ENCODE assay signal across 9 cellular contexts in the genomic region with DNA sequence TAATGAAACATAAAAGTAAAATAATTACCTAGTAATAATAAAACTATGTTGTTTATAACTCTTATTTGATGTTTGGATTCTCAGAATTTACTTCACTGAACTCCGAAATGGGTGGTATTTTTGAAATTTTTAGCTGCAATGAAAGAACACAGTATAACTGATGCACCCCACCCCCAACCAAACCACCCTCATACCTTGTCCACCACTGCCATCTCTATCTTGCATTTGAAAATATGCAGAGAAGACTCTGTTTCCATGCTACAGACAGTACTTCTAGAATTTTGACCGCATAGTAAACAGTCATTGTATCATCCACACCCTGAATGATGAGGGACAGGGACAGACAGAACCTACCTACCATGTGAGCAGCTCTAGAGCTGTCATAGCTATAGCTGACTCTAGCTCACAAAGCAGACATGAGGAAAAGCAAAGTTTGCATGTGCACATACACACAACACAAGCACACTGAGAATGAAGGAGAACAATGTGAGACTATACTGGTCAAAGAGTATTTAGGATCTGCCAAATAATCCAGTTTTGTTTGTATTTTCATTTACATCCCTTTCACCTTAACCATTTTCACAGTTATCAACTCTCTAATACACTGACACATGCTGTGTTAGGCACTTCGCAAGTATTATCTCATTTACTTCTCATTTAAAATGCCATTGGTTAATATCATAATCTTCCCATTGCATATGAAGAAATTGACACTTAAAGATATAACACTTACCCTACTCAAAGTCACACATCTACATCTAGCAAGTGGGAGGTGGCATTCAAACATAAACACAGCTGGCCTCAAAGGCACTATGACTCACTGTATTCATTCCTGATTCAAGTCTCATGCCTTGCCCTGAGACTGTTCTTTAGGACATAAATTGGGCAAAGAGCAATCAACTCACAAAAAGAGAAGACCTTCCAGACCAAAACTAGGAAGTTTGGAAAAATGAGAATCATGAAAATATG.
DNase-seq lines count a peak whose midpoint lies in the region; ATAC-seq and TF ChIP-seq lines count a peak whose summit lies in the region.
"Had no signal": no experiment of that assay in that cellular context is flagged by ENCODE, and none has a peak within 500 bp of the region (broad histone marks: within the 10 kb centered on the region; RNA-seq: fewer than 3 reads in every experiment).

No MANE protein-coding gene starts in this region.

- peak overlapping the region; percentile 11 for H3K4me3 Mint-ChIP-seq in activated naive CD4-positive, alpha-beta T cell treated with anti-CD3 and anti-CD28 coated beads for 36 hours
- no peak overlapping the region for H3K4me3 Mint-ChIP-seq in stimulated activated effector memory CD8-positive, alpha-beta T cell treated with anti-CD3 and anti-CD28 coated beads, Interleukin-12 subunit alpha, Interleukin-12 subunit beta, amount 100 ng/mL, for 72 hours

- TF ChIP-seq CTCF in Peyer's patch (IDR thresholded peaks at IDR 0.05): no peak
- no peak for TF ChIP-seq CTCF in WERI-Rb-1 (IDR thresholded peaks at IDR 0.05; ENCODE audit: low read depth, low read length)

- CTCF ChIA-PET in activated naive CD4-positive, alpha-beta T cell treated with anti-CD3 and anti-CD28 coated beads for 36 hours (lab: Charles Lee): interaction anchor here (0.9 to 1.7 kb wide), 4 partner anchors 14 to 23 kb away, joined by 3 to 6 read pairs (median 4); no protein-coding TSS in a partner anchor

- no peaks in the 10 kb centered on the region for H3K9me3 ChIP-seq in Peyer's patch
- H3K9me3 ChIP-seq in WERI-Rb-1 (ENCODE audit: severe bottlenecking): no peaks in the 10 kb centered on the region
- H3K9me3 ChIP-seq: BE2C had no signal

- no peak overlapping the region for H3K4me3 ChIP-seq in Peyer's patch
- no peak overlapping the region for H3K4me3 ChIP-seq in WERI-Rb-1 (ENCODE audit: low read depth, low read length)

- TF ChIP-seq POLR2A in Peyer's patch (IDR thresholded peaks at IDR 0.05): no peak

- H3K9me3 Mint-ChIP-seq in activated naive CD4-positive, alpha-beta T cell treated with anti-CD3 and anti-CD28 coated beads for 36 hours: peaks cover 1% of the 10 kb centered on the region
- no peaks in the 10 kb centered on the region for H3K9me3 Mint-ChIP-seq in stimulated activated effector memory CD8-positive, alpha-beta T cell treated with anti-CD3 and anti-CD28 coated beads, Interleukin-12 subunit alpha, Interleukin-12 subunit beta, amount 100 ng/mL, for 72 hours

- peaks cover 2% of the 10 kb centered on the region for H3K36me3 Mint-ChIP-seq in activated naive CD4-positive, alpha-beta T cell treated with anti-CD3 and anti-CD28 coated beads for 36 hours (ENCODE audit: low read depth)
- H3K36me3 Mint-ChIP-seq in stimulated activated effector memory CD8-positive, alpha-beta T cell treated with anti-CD3 and anti-CD28 coated beads, Interleukin-12 subunit alpha, Interleukin-12 subunit beta, amount 100 ng/mL, for 72 hours: no peaks in the 10 kb centered on the region

- intact Hi-C loops in activated naive CD4-positive, alpha-beta T cell treated with anti-CD3 and anti-CD28 coated beads for 36 hours (cut with micrococcal nuclease): loop anchor here (1.0 to 5.0 kb wide), 6 partner anchors 9 to 192 kb away; no protein-coding TSS in a partner anchor

- no peaks in the 10 kb centered on the region for H3K27me3 Mint-ChIP-seq in activated naive CD4-positive, alpha-beta T cell treated with anti-CD3 and anti-CD28 coated beads for 36 hours (ENCODE audit: low read depth)

- H3K27ac ChIP-seq in Peyer's patch (no peak overlapping the region), WERI-Rb-1 (no peak overlapping the region)

- peaks cover 89% of the 10 kb centered on the region for H3K4me1 Mint-ChIP-seq in activated naive CD4-positive, alpha-beta T cell treated with anti-CD3 and anti-CD28 coated beads for 36 hours (ENCODE audit: low read depth)
- H3K4me1 Mint-ChIP-seq in stimulated activated effector memory CD8-positive, alpha-beta T cell treated with anti-CD3 and anti-CD28 coated beads, Interleukin-12 subunit alpha, Interleukin-12 subunit beta, amount 100 ng/mL, for 72 hours: peaks cover 17% of the 10 kb centered on the region

- DNase-seq in activated naive CD4-positive, alpha-beta T cell treated with anti-CD3 and anti-CD28 coated beads for 36 hours: peak; percentile 70
- DNase-seq in activated naive CD4-positive, alpha-beta T cell treated with Interleukin-2 at 50 U/mL for 16 hours: no peak
- DNase-seq in SW480 (ENCODE audit: low spot score) (peak; percentile 42), fibroblast of gingiva (ENCODE audit: low read depth) (peak; percentile 3), Peyer's patch (no peak), WERI-Rb-1 (no peak), GM19238 (ENCODE audit: insufficient read length, low spot score) (no peak)
- DNase-seq in stimulated activated effector memory CD8-positive, alpha-beta T cell treated with anti-CD3 and anti-CD28 coated beads, Interleukin-12 subunit alpha, Interleukin-12 subunit beta, amount 100 ng/mL, for 72 hours (ENCODE audit: low spot score in 2 of 2): no peak
- DNase-seq: BE2C had no signal

- ATAC-seq in stimulated activated effector memory CD8-positive, alpha-beta T cell treated with anti-CD3 and anti-CD28 coated beads, Interleukin-12 subunit alpha, Interleukin-12 subunit beta, amount 100 ng/mL, for 72 hours: peak; percentile 96

- H3K36me3 ChIP-seq in Peyer's patch: no peaks in the 10 kb centered on the region
- H3K36me3 ChIP-seq in WERI-Rb-1: no peaks in the 10 kb centered on the region
- H3K36me3 ChIP-seq: BE2C had no signal

- H3K27ac Mint-ChIP-seq in activated naive CD4-positive, alpha-beta T cell treated with anti-CD3 and anti-CD28 coated beads for 36 hours: peak overlapping the region; percentile 88
- no peak overlapping the region for H3K27ac Mint-ChIP-seq in stimulated activated effector memory CD8-positive, alpha-beta T cell treated with anti-CD3 and anti-CD28 coated beads, Interleukin-12 subunit alpha, Interleukin-12 subunit beta, amount 100 ng/mL, for 72 hours

- H3K4me1 ChIP-seq in Peyer's patch: no peaks in the 10 kb centered on the region
- H3K4me1 ChIP-seq: BE2C had no signal

- H3K27me3 ChIP-seq in Peyer's patch (no peaks in the 10 kb centered on the region), WERI-Rb-1 (ENCODE audit: insufficient read depth, low read depth, severe bottlenecking) (no peaks in the 10 kb centered on the region)
- H3K27me3 ChIP-seq: BE2C had no signal

Comparison
In these comparisons a context has a peak if more than half of its experiments do, and no peak if none do; other contexts are left out.
1. DNase-seq: peak in activated naive CD4-positive, alpha-beta T cell treated with anti-CD3 and anti-CD28 coated beads for 36 hours (single experiment), SW480 (single experiment) and fibroblast of gingiva (single experiment); none in activated naive CD4-positive, alpha-beta T cell treated with Interleukin-2 at 50 U/mL for 16 hours (single experiment), stimulated activated effector memory CD8-positive, alpha-beta T cell treated with anti-CD3 and anti-CD28 coated beads, Interleukin-12 subunit alpha, Interleukin-12 subunit beta, amount 100 ng/mL, for 72 hours (0 of 2), Peyer's patch (0 of 3), WERI-Rb-1 (single experiment) and GM19238 (single experiment).